In the genomic region with DNA sequence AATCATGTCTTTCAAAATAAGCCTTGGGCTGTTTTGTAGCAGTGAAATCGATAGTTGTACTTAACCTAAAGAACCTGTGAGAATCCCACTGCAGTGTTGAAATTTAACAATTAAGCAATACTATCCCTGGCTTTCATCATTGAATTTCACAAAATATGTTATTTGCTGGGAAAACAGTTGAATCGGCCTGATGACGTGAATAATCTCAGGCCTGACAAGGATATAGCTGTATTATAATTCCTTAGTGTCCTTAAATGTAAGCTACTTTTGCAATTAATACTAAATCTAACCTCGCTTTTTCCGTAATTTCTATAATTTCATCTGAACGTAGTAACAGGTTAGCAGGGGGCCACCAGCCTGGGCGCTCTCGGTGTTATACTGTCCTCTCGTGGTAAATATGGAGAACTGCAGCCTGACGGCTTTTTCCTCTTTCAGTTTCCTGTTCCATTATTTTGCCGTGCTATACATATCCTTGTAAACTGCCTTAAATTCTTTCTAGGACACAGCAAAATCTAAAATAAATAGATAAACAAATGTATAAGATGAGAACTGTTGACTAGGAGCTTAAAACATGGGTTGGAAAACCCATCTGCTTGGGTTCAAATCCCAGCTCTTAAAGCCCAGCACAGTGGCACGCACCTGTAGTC, we compare ENCODE assay signal across 8 cellular contexts. TPM values are rescaled to one million over a fixed set of nuclear protein-coding genes. Genes with fewer than 3 reads are reported as not detected.
DNase-seq lines count a peak whose midpoint lies in the region; ATAC-seq lines count a peak whose summit lies in the region.

No MANE protein-coding gene starts in this region.

- H3K27ac Mint-ChIP-seq in activated CD4-positive, alpha-beta T cell treated with anti-CD3 and anti-CD28 coated beads, Interleukin-2, amount 10 ng/mL, durations not matched to agents 24 days and 14 days, result peak overlapping the region; percentile 44
- peak overlapping the region; percentile 67 for H3K27ac Mint-ChIP-seq in dendritic cell treated with granulocyte-macrophage colony-stimulating factor and Interleukin-4, amounts not matched to agents 40 ng/mL and 50 ng/mL, for 4 days

- peaks cover 6% of the 10 kb centered on the region for H3K9me3 Mint-ChIP-seq in activated CD4-positive, alpha-beta T cell treated with anti-CD3 and anti-CD28 coated beads, Interleukin-2, amount 10 ng/mL, durations not matched to agents 24 days and 14 days
- no peaks in the 10 kb centered on the region for H3K9me3 Mint-ChIP-seq in dendritic cell treated with granulocyte-macrophage colony-stimulating factor and Interleukin-4, amounts not matched to agents 40 ng/mL and 50 ng/mL, for 4 days

- peaks cover 29% of the 10 kb centered on the region for H3K36me3 Mint-ChIP-seq in activated CD4-positive, alpha-beta T cell treated with anti-CD3 and anti-CD28 coated beads, Interleukin-2, amount 10 ng/mL, durations not matched to agents 24 days and 14 days (ENCODE audit: low read depth)
- H3K36me3 Mint-ChIP-seq in dendritic cell treated with granulocyte-macrophage colony-stimulating factor and Interleukin-4, amounts not matched to agents 40 ng/mL and 50 ng/mL, for 4 days (ENCODE audit: low read depth), result no peaks in the 10 kb centered on the region

- intact Hi-C loops in activated CD4-positive, alpha-beta T cell treated with anti-CD3 and anti-CD28 coated beads, Interleukin-2, amount 10 ng/mL, durations not matched to agents 24 days and 14 days (cut with micrococcal nuclease), result loop anchor here (1.0 to 10.0 kb wide), 7 partner anchors 191 to 775 kb away; partner anchors contain the start of gene AHI1
- intact Hi-C loops in dendritic cell treated with granulocyte-macrophage colony-stimulating factor and Interleukin-4, amounts not matched to agents 40 ng/mL and 50 ng/mL, for 4 days (cut with micrococcal nuclease), result loop anchor here (1.0 to 10.0 kb wide), 5 partner anchors 191 to 773 kb away; no protein-coding TSS in a partner anchor

- peak; percentile 58 for ATAC-seq in HG02981 (IDR thresholded peaks at IDR 0.05; ENCODE audit: unreplicated experiment)

- H3K27me3 Mint-ChIP-seq in activated CD4-positive, alpha-beta T cell treated with anti-CD3 and anti-CD28 coated beads, Interleukin-2, amount 10 ng/mL, durations not matched to agents 24 days and 14 days, result no peaks in the 10 kb centered on the region
- no peaks in the 10 kb centered on the region for H3K27me3 Mint-ChIP-seq in dendritic cell treated with granulocyte-macrophage colony-stimulating factor and Interleukin-4, amounts not matched to agents 40 ng/mL and 50 ng/mL, for 4 days

- peak overlapping the region; percentile 25 for H3K4me3 Mint-ChIP-seq in activated CD4-positive, alpha-beta T cell treated with anti-CD3 and anti-CD28 coated beads, Interleukin-2, amount 10 ng/mL, durations not matched to agents 24 days and 14 days
- H3K4me3 Mint-ChIP-seq in dendritic cell treated with granulocyte-macrophage colony-stimulating factor and Interleukin-4, amounts not matched to agents 40 ng/mL and 50 ng/mL, for 4 days, result no peak overlapping the region

- DNase-seq in NK-92 treated with Interleukin-12 subunit alpha and Interleukin-12 subunit beta, amount 100 ng/mL, for 24 hours (lab: John Stamatoyannopoulos, UW), result peak; percentile 32
- DNase-seq in NK-92 (lab: John Stamatoyannopoulos, UW; ENCODE audit: unreplicated experiment) (no peak), NCI-H345 (lab: John Stamatoyannopoulos, UW) (peak; percentile 42), medulla oblongata (ENCODE audit: extremely low spot score) (peak; percentile 70)
- peak; percentile 89 for DNase-seq in activated CD4-positive, alpha-beta T cell treated with anti-CD3 and anti-CD28 coated beads, Interleukin-2, amount 10 ng/mL, durations not matched to agents 24 days and 14 days
- DNase-seq in stimulated activated CD8-positive, alpha-beta memory T cell treated with anti-CD3 and anti-CD28 coated beads, Interleukin-2, amount 100 ng/mL, for 1 hour (ENCODE audit: low read depth in 2 of 2), result peak; percentile 22 to 25

- peaks cover 22% of the 10 kb centered on the region for H3K4me1 Mint-ChIP-seq in activated CD4-positive, alpha-beta T cell treated with anti-CD3 and anti-CD28 coated beads, Interleukin-2, amount 10 ng/mL, durations not matched to agents 24 days and 14 days
- peaks cover 53% of the 10 kb centered on the region for H3K4me1 Mint-ChIP-seq in dendritic cell treated with granulocyte-macrophage colony-stimulating factor and Interleukin-4, amounts not matched to agents 40 ng/mL and 50 ng/mL, for 4 days (ENCODE audit: low read depth)

RNA-seq across cellular contexts. Expression of gene MTFR2, which starts 24.0 kb away (rescaled TPM):
- 24.4 and 24.6 TPM in 2 replicates for total RNA-seq in activated CD4-positive, alpha-beta T cell treated with anti-CD3 and anti-CD28 coated beads, Interleukin-2, amount 10 ng/mL, durations not matched to agents 24 days and 14 days
